ENCODE assay signal across 8 cellular contexts in the genomic region with DNA sequence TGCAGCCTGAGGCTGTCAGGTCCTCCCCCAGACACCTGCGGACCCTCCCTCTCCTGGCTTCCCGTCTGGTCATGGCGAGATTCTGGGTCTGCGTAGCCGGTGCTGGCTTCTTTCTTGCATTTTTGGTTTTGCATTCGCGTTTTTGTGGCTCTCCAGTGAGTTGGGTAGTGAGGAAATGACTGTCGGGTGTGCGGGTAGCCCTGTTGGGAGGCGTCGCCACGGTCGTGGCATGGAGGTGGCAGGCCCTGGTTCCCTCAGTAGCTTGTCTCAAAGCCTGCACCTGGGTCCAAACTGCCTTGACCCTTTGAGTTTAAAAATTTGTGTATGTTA. TPM values are rescaled to one million over a fixed set of nuclear protein-coding genes. Genes with fewer than 3 reads are reported as not detected.
A peak's percentile ranks its signal among the peaks of the same experiment; 100 is the strongest.
DNase-seq lines count a peak whose midpoint lies in the region; ATAC-seq, FAIRE-seq and TF ChIP-seq lines count a peak whose summit lies in the region.

No MANE protein-coding gene starts in this region.

- TF ChIP-seq CTCF in Calu3 (IDR thresholded peaks at IDR 0.05; ENCODE audit: unreplicated experiment): no peak

- H3K9me3 ChIP-seq in effector memory CD4-positive, alpha-beta T cell (ENCODE audit: control insufficient read depth, low read length): no peaks in the 10 kb centered on the region

- H3K9me3 Mint-ChIP-seq in Calu3 (ENCODE audit: low read depth, unreplicated experiment): no peaks in the 10 kb centered on the region
- H3K9me3 Mint-ChIP-seq in naive thymus-derived CD8-positive, alpha-beta T cell: no peaks in the 10 kb centered on the region

- peak overlapping the region; percentile 83 for H3K27ac Mint-ChIP-seq in Calu3 (ENCODE audit: unreplicated experiment)
- peak overlapping the region; percentile 95 to 100 (median 99) for H3K27ac Mint-ChIP-seq in naive thymus-derived CD8-positive, alpha-beta T cell

- H3K36me3 ChIP-seq in effector memory CD4-positive, alpha-beta T cell (ENCODE audit: control insufficient read depth, insufficient read depth, low read length): no peaks in the 10 kb centered on the region

- H3K4me1 Mint-ChIP-seq in Calu3 (ENCODE audit: low read depth, unreplicated experiment): no peaks in the 10 kb centered on the region
- peaks cover 19 to 71% (median 57%) of the 10 kb centered on the region in 4 donors for H3K4me1 Mint-ChIP-seq in naive thymus-derived CD8-positive, alpha-beta T cell

- H3K27ac ChIP-seq in effector memory CD4-positive, alpha-beta T cell (ENCODE audit: insufficient read depth, low read length, poor library complexity, severe bottlenecking): peak overlapping the region; percentile 85
- H3K27ac ChIP-seq in temporal lobe (ENCODE audit: low read depth, low read length): peak overlapping the region; percentile 95

- CTCF ChIA-PET in Calu3 (lab: Charles Lee): no interaction called here

- peak overlapping the region; percentile 83 for H3K4me3 ChIP-seq in effector memory CD4-positive, alpha-beta T cell (ENCODE audit: insufficient read depth, low read depth, low read length, poor library complexity, severe bottlenecking)

- POLR2A ChIA-PET in naive thymus-derived CD8-positive, alpha-beta T cell (lab: Charles Lee): no interaction called here

- H3K36me3 Mint-ChIP-seq in Calu3 (ENCODE audit: insufficient read depth, unreplicated experiment): peaks cover 35% of the 10 kb centered on the region
- H3K36me3 Mint-ChIP-seq in naive thymus-derived CD8-positive, alpha-beta T cell: peaks cover 0 to 16% (median 3%) of the 10 kb centered on the region in 3 donors

- no peak for FAIRE-seq in HTR-8/SVneo (lab: Jason Lieb, UNC)

- DNase-seq in Calu3: peak; percentile 14
- DNase-seq in HTR-8/SVneo (ENCODE audit: insufficient read length, low spot score): peak; percentile 3
- peak; percentile 33 to 35 for DNase-seq in activated CD4-positive, alpha-beta T cell treated with anti-CD3 and anti-CD28 coated beads for 4 hours
- DNase-seq in effector memory CD4-positive, alpha-beta T cell: peak; percentile 18 to 36 (median 33)
- DNase-seq in naive thymus-derived CD8-positive, alpha-beta T cell: peak in 6 of 10 donors; percentile 21 to 74 (median 46)
- no peak for DNase-seq in occipital lobe (lab: John Stamatoyannopoulos, UW)

- intact Hi-C loops in Calu3 (cut with micrococcal nuclease; ENCODE audit: unreplicated experiment): no loop called here

- no peaks in the 10 kb centered on the region for H3K27me3 ChIP-seq in effector memory CD4-positive, alpha-beta T cell (replicated peaks; ENCODE audit: control insufficient read depth, insufficient read depth, low read length, poor library complexity, severe bottlenecking)

- peaks cover 14% of the 10 kb centered on the region for H3K4me1 ChIP-seq in effector memory CD4-positive, alpha-beta T cell (ENCODE audit: control insufficient read depth, insufficient read depth, low read length, poor library complexity, severe bottlenecking)

- peak overlapping the region; percentile 96 for H3K4me3 Mint-ChIP-seq in Calu3 (ENCODE audit: low read depth, unreplicated experiment)
- H3K4me3 Mint-ChIP-seq in naive thymus-derived CD8-positive, alpha-beta T cell: peak overlapping the region; percentile 87 to 100 (median 96)

- no TSS peak for BruUV-seq in Calu3 (replicated peaks; lab: Mats Ljungman, UMichigan)

- peak; percentile 30 for ATAC-seq in GM21360 (IDR thresholded peaks at IDR 0.05; ENCODE audit: unreplicated experiment)
- ATAC-seq in naive thymus-derived CD8-positive, alpha-beta T cell: peak; percentile 43 to 45

- no peaks in the 10 kb centered on the region for H3K27me3 Mint-ChIP-seq in Calu3 (ENCODE audit: unreplicated experiment)
- no peaks in the 10 kb centered on the region for H3K27me3 Mint-ChIP-seq in naive thymus-derived CD8-positive, alpha-beta T cell

RNA-seq across cellular contexts. Expression of a gene that starts 0.3 kb away (rescaled TPM):
- total RNA-seq in Calu3 (2022) (23.1 and 23.5 TPM in 2 replicates), temporal lobe (29.3 TPM), occipital lobe (51.8 TPM)
- 10 to 100 TPM; 36.2 to 42.3 TPM for total RNA-seq in naive thymus-derived CD8-positive, alpha-beta T cell
- 1 to 10 TPM; 4.5 to 6.5 (median 5.5) TPM for polyA plus RNA-seq in naive thymus-derived CD8-positive, alpha-beta T cell

RNA-seq across cellular contexts. Expression of a gene that starts 0.6 kb away (rescaled TPM):
- total RNA-seq in Calu3 (2022) (36.0 and 39.5 TPM in 2 replicates), temporal lobe (21.1 TPM), occipital lobe (33.1 TPM)
- 10 to 100 TPM; 47.4 to 53.1 TPM for total RNA-seq in naive thymus-derived CD8-positive, alpha-beta T cell
- polyA plus RNA-seq in naive thymus-derived CD8-positive, alpha-beta T cell: 10 to 100 TPM in 2 of 3 donors, 1 to 10 TPM in 1; 6.8 to 14.7 (median 13.1) TPM

RNA-seq across cellular contexts. Expression of a gene that starts 47.9 kb away (rescaled TPM):
- not detected in 2 replicates for total RNA-seq in Calu3 (2022)
- not detected for total RNA-seq in naive thymus-derived CD8-positive, alpha-beta T cell
- not detected for polyA plus RNA-seq in naive thymus-derived CD8-positive, alpha-beta T cell
- 0.25 TPM for total RNA-seq in temporal lobe
- total RNA-seq in occipital lobe: 0.16 TPM
